ENCODE assay signal across 11 cellular contexts in the genomic region with DNA sequence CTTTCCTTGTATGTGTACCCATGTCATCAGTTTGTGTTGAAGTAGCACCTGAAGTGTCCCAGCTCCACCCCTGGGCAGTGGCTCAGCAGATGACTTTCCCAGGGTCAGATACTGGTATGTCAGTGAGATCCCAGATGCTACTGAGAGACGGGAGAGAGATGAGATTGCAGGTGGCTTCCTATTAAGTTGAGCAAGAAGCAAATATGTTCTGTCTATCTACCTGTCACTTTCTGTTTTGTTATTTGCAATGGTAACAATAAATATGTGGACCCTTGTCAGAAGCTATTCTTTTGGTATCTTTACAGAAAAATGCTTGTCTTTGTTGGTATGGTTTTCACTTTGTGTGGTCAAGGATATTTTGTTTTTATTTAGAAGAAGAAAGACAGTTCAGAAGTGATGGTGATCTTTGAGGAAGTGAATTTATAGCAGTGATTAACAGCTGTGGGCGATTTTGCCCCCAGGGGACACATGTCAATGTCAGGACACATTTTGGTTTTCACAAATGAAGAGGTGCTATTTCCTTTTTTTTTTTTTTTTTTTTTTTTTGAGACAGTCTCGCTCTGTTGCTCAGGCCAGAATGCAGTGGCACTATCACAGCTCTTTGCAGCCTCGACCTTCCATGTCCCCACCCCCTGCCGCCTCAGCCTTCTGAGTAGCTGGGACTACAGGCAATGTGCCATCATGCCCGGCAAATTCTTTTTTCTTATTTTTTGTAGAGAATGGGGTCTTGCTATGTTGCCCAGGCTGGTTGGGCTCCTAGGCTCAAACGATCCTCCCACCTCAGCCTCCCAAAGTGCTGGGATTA. TPM values are rescaled to one million over a fixed set of nuclear protein-coding genes. Genes with fewer than 3 reads are reported as not detected.
A peak's percentile ranks its signal among the peaks of the same experiment; 100 is the strongest.
DNase-seq lines count a peak whose midpoint lies in the region; ATAC-seq and TF ChIP-seq lines count a peak whose summit lies in the region.
"Had no signal": no experiment of that assay in that cellular context is flagged by ENCODE, and none has a peak within 500 bp of the region (broad histone marks: within the 10 kb centered on the region; RNA-seq: fewer than 3 reads in every experiment).

No MANE protein-coding gene starts in this region.

- ATAC-seq in HG02610 (IDR thresholded peaks at IDR 0.05; ENCODE audit: unreplicated experiment): peak; percentile 82
- ATAC-seq in HG03521 (IDR thresholded peaks at IDR 0.05; ENCODE audit: unreplicated experiment): peak; percentile 81
- no peak for ATAC-seq in psoas muscle

- H3K9me3 ChIP-seq in neutrophil (no peaks in the 10 kb centered on the region), psoas muscle (no peaks in the 10 kb centered on the region)
- H3K9me3 ChIP-seq: SJCRH30 had no signal

- peaks cover 7 to 11% of the 10 kb centered on the region in 2 experiments for H3K4me1 ChIP-seq in neutrophil (ENCODE audit: control insufficient read depth in 1 of 2, insufficient read depth in 1 of 2, low read depth in 1 of 2, low read length in 1 of 2)
- H3K4me1 ChIP-seq in psoas muscle: no peaks in the 10 kb centered on the region
- H3K4me1 ChIP-seq: SJCRH30 had no signal

- H3K4me3 ChIP-seq in neutrophil (ENCODE audit: low read depth in 1 of 2, low read length in 1 of 2) (no peak overlapping the region), psoas muscle (no peak overlapping the region)
- H3K4me3 ChIP-seq: SJCRH30 had no signal

- H3K27me3 ChIP-seq in neutrophil (no peaks in the 10 kb centered on the region), psoas muscle (ENCODE audit: insufficient read depth in 3 of 3, low read length in 2 of 3) (peaks cover 0 to 22% (median 0%) of the 10 kb centered on the region in 3 donors)
- H3K27me3 ChIP-seq: SJCRH30 had no signal

- TF ChIP-seq CTCF in neutrophil (IDR thresholded peaks at IDR 0.05) (no peak), psoas muscle (IDR thresholded peaks at IDR 0.05) (no peak)

- WGBS in psoas muscle, 3 donors: 85 to 91% (median 90%) methylated on average over 7 of the region's 7 CpGs

- intact Hi-C loops in psoas muscle (cut with DNase I): no loop called here

- H3K36me3 ChIP-seq in neutrophil (no peaks in the 10 kb centered on the region), psoas muscle (ENCODE audit: insufficient read depth in 1 of 2, low read depth in 1 of 2) (no peaks in the 10 kb centered on the region)

- H3K27ac ChIP-seq in neutrophil: peak overlapping the region; percentile 54
- no peak overlapping the region for H3K27ac ChIP-seq in psoas muscle
- H3K27ac ChIP-seq: SJCRH30 had no signal

- DNase-seq in activated gamma-delta T cell treated with Interleukin-2 at 50 U/mL for 16 hours: peak; percentile 13
- no peak for DNase-seq in activated gamma-delta T cell (lab: John Stamatoyannopoulos, UW)
- DNase-seq in psoas muscle: no peak
- DNase-seq in LoVo (ENCODE audit: low spot score): no peak
- no peak for DNase-seq in NCI-H345 (lab: John Stamatoyannopoulos, UW)
- DNase-seq: kidney glomerular epithelial cell, NCI-H1436 treated with DMSO at 0.1 percent for 48 hours, SJCRH30 had no signal

RNA-seq across cellular contexts. Expression of gene MGAT5, which starts 21.4 kb away (rescaled TPM):
- 1 to 10 TPM; 2.1 to 7.0 (median 5.2) TPM for total RNA-seq in psoas muscle
- 1 to 10 TPM; 1.1 to 1.6 (median 1.1) TPM for polyA plus RNA-seq in psoas muscle

Comparison
In these comparisons a context has a peak if more than half of its experiments do, and no peak if none do; other contexts are left out.
1. ATAC-seq: peak in HG02610 (single experiment) and HG03521 (single experiment); none in psoas muscle (0 of 4).